Comparison of ENCODE assay signal across 1 cellular context in the genomic region with DNA sequence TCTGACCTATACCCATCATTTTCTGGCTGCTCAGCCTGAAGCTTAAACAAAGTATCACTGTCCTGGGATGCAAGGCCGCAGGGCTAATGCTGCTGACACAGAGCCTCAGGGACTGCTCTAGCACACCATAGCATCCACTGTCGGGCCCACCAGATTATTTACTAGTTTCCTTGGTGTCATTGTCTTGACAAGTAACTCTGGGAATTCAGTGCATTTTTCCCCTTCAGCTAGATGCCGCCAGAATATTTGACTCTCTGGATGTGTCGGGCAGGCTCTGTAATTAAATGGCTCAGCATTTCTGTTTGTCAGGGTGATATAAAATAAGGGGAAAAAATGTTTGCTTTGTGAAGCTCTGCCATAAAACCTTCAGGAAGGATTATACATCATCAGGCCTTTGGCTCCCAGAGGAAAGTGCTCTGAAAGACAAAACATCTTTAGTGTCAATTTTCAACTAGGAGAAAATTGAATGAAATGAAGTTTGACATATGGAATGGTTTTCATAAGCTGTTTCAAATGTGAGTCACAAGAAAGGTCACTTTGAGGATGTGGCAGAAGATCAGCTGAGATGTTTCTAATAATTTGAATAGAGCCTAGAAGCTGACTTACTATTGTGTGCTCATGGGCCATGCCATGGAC.
TF ChIP-seq lines count a peak whose summit lies in the region.

No MANE protein-coding gene starts in this region.

TF ChIP-seq in SK-N-SH treated with all-trans-retinoic acid at 6 μM for 48 hours, 23 proteins besides CTCF, POLR2A, EP300 and RAD21 (continued from another document):
- TF ChIP-seq ZNF565 (CRISPR knock-in tag; conservative IDR thresholded peaks at IDR 0.05; ENCODE audit: low read depth) (no peak), GLIS3 (CRISPR knock-in tag; IDR thresholded peaks at IDR 0.05) (no peak), TCF4 (CRISPR knock-in tag; IDR thresholded peaks at IDR 0.05; ENCODE audit: borderline replicate concordance) (no peak), ZNF70 (CRISPR knock-in tag; IDR thresholded peaks at IDR 0.05) (no peak), PPARA (CRISPR knock-in tag; IDR thresholded peaks at IDR 0.05; ENCODE audit: borderline replicate concordance) (no peak), ZFP30 (CRISPR knock-in tag; IDR thresholded peaks at IDR 0.05) (no peak), ZNF8 (CRISPR knock-in tag; IDR thresholded peaks at IDR 0.05) (no peak), OSR1 (CRISPR knock-in tag; IDR thresholded peaks at IDR 0.05) (no peak), ISL1 (CRISPR knock-in tag; IDR thresholded peaks at IDR 0.05) (peak; percentile 95), TOX (CRISPR knock-in tag; IDR thresholded peaks at IDR 0.05; ENCODE audit: borderline replicate concordance) (peak; percentile 91), ZFP3 (CRISPR knock-in tag; IDR thresholded peaks at IDR 0.05) (no peak)
- TF ChIP-seq, protein P1, sequence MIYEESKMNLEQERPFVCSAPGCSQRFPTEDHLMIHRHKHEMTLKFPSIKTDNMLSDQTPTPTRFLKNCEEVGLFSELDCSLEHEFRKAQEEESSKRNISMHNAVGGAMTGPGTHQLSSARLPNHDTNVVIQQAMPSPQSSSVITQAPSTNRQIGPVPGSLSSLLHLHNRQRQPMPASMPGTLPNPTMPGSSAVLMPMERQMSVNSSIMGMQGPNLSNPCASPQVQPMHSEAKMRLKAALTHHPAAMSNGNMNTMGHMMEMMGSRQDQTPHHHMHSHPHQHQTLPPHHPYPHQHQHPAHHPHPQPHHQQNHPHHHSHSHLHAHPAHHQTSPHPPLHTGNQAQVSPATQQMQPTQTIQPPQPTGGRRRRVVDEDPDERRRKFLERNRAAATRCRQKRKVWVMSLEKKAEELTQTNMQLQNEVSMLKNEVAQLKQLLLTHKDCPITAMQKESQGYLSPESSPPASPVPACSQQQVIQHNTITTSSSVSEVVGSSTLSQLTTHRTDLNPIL (CRISPR knock-in tag; IDR thresholded peaks at IDR 0.05; ENCODE audit: low read depth): no peak
- TF ChIP-seq, protein P2, sequence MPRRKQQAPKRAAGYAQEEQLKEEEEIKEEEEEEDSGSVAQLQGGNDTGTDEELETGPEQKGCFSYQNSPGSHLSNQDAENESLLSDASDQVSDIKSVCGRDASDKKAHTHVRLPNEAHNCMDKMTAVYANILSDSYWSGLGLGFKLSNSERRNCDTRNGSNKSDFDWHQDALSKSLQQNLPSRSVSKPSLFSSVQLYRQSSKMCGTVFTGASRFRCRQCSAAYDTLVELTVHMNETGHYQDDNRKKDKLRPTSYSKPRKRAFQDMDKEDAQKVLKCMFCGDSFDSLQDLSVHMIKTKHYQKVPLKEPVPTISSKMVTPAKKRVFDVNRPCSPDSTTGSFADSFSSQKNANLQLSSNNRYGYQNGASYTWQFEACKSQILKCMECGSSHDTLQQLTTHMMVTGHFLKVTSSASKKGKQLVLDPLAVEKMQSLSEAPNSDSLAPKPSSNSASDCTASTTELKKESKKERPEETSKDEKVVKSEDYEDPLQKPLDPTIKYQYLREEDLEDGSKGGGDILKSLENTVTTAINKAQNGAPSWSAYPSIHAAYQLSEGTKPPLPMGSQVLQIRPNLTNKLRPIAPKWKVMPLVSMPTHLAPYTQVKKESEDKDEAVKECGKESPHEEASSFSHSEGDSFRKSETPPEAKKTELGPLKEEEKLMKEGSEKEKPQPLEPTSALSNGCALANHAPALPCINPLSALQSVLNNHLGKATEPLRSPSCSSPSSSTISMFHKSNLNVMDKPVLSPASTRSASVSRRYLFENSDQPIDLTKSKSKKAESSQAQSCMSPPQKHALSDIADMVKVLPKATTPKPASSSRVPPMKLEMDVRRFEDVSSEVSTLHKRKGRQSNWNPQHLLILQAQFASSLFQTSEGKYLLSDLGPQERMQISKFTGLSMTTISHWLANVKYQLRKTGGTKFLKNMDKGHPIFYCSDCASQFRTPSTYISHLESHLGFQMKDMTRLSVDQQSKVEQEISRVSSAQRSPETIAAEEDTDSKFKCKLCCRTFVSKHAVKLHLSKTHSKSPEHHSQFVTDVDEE (CRISPR knock-in tag; IDR thresholded peaks at IDR 0.05): no peak
